In the genomic region with DNA sequence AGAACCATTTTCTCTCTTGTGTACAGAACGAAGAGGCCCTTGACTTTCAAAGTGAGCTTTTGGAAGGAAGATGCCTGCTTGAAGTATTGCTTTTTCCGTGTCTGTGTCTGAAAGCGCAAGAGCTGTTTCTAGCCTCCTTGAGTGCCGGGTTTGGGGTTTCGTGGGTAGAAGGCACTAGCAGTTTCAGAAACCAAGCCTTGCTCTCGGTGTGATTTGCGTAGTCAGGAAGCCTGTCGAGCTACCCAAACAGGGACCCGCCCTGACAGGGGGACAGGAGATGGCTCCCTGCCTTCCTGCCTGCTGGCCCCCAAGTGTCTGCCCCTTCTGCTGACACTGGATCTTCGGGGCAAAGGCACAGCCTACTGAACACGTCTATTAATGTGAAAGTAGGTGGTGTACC, we compare ENCODE assay signal across 10 cellular contexts.
DNase-seq lines count a peak whose midpoint lies in the region; ATAC-seq and TF ChIP-seq lines count a peak whose summit lies in the region.
"Had no signal": no experiment of that assay in that cellular context is flagged by ENCODE, and none has a peak within 500 bp of the region (broad histone marks: within the 10 kb centered on the region; RNA-seq: fewer than 3 reads in every experiment).

No MANE protein-coding gene starts in this region.

- peak overlapping the region; percentile 17 for H3K27ac ChIP-seq in CD8-positive, alpha-beta T cell (ENCODE audit: low read depth, low read length)
- H3K27ac ChIP-seq in PC-9 = no peak overlapping the region
- H3K27ac ChIP-seq: psoas muscle had no signal

- no peak overlapping the region for H3K4me2 ChIP-seq in PC-9

- H3K27me3 Mint-ChIP-seq in CD8-positive, alpha-beta T cell (ENCODE audit: low read depth) = peaks cover 25% of the 10 kb centered on the region
- peaks cover 0 to 2% of the 10 kb centered on the region in 2 donors for H3K27me3 Mint-ChIP-seq in natural killer cell treated with Interleukin-12 subunit alpha and Interleukin-12 subunit beta and Interleukin-15 and Interleukin-18, amount 100 ng/mL, for 72 hours

- H3K4me1 ChIP-seq in CD8-positive, alpha-beta T cell (ENCODE audit: insufficient read depth, low read length) = peaks cover 23% of the 10 kb centered on the region
- H3K4me1 ChIP-seq in PC-9 (replicated peaks; ENCODE audit: insufficient read depth) = no peaks in the 10 kb centered on the region
- H3K4me1 ChIP-seq: psoas muscle had no signal

- ATAC-seq in CD8-positive, alpha-beta T cell = peak; percentile 87
- ATAC-seq in HG02885 (IDR thresholded peaks at IDR 0.05; ENCODE audit: poor library complexity, unreplicated experiment) (peak; percentile 75), GM18511 (IDR thresholded peaks at IDR 0.05; ENCODE audit: unreplicated experiment) (no peak)
- peak; percentile 77 to 92 for ATAC-seq in natural killer cell treated with Interleukin-12 subunit alpha and Interleukin-12 subunit beta and Interleukin-15 and Interleukin-18, amount 100 ng/mL, for 72 hours
- ATAC-seq: Panc1, psoas muscle had no signal

- intact Hi-C loops in CD8-positive, alpha-beta T cell (cut with DNase I, micrococcal nuclease) = loop anchor here in 1 of 2 experiments (5.0 to 10.0 kb wide), 2 partner anchors 106 to 324 kb away; a partner anchor contains a TSS
- intact Hi-C loops in PC-9 (cut with micrococcal nuclease; ENCODE audit: unreplicated experiment) = no loop called here

- CTCF ChIA-PET in CD8-positive, alpha-beta T cell (lab: Charles Lee) = interaction anchor here (1.5 kb wide), 1 partner anchor 10 kb away, joined by 5 read pairs; no protein-coding TSS in a partner anchor
- CTCF ChIA-PET in PC-9 (lab: Charles Lee) = no interaction called here

- no peak for TF ChIP-seq CTCF in CD8-positive, alpha-beta T cell (IDR thresholded peaks at IDR 0.05)
- no peak for TF ChIP-seq CTCF in PC-9 (conservative IDR thresholded peaks at IDR 0.05)
- no peak for TF ChIP-seq CTCF in GM13976 (IDR thresholded peaks at IDR 0.05; ENCODE audit: borderline replicate concordance, control extremely low read depth, extremely low read depth, insufficient read depth, missing control alignments)

- in situ Hi-C loops in GM13976 (cut with MboI; ENCODE audit: low sequenced_read_pairs, unreplicated experiment) = no loop called here

- H3K9me2 ChIP-seq in PC-9 (ENCODE audit: insufficient read depth) = no peaks in the 10 kb centered on the region

- no peaks in the 10 kb centered on the region for H3K79me2 ChIP-seq in PC-9 (ENCODE audit: low read depth)

- no peak overlapping the region for H3K4me3 ChIP-seq in CD8-positive, alpha-beta T cell (ENCODE audit: low read depth, low read length)
- H3K4me3 ChIP-seq in PC-9 = no peak overlapping the region
- H3K4me3 ChIP-seq: psoas muscle had no signal

- POLR2A ChIA-PET in CD8-positive, alpha-beta T cell (lab: Charles Lee) = interaction anchor here (0.8 kb wide), 1 partner anchor 137 kb away, joined by 3 read pairs; no protein-coding TSS in a partner anchor
- POLR2A ChIA-PET in PC-9 (lab: Charles Lee; ENCODE audit: unreplicated experiment) = no interaction called here

- peaks cover 4% of the 10 kb centered on the region for H3K27me3 ChIP-seq in CD8-positive, alpha-beta T cell (ENCODE audit: insufficient read depth, low read length)
- H3K27me3 ChIP-seq in PC-9 (ENCODE audit: insufficient read depth, low read depth) = peaks cover 88% of the 10 kb centered on the region

- H3K4me3 Mint-ChIP-seq in CD8-positive, alpha-beta T cell = peak overlapping the region; percentile 35
- peak overlapping the region; percentile 78 for H3K4me3 Mint-ChIP-seq in natural killer cell treated with Interleukin-12 subunit alpha and Interleukin-12 subunit beta and Interleukin-15 and Interleukin-18, amount 100 ng/mL, for 72 hours

- peak; percentile 31 to 74 (median 47) for DNase-seq in CD8-positive, alpha-beta T cell
- peak; percentile 17 to 24 for DNase-seq in activated CD8-positive, alpha-beta memory T cell treated with anti-CD3 and anti-CD28 coated beads for 4 hours (ENCODE audit: low read depth in 2 of 2)
- DNase-seq in natural killer cell treated with Interleukin-12 subunit alpha and Interleukin-12 subunit beta and Interleukin-15 and Interleukin-18, amount 100 ng/mL, for 72 hours (ENCODE audit: low spot score) = no peak
- DNase-seq in NCI-H226 = no peak
- no peak for DNase-seq in PC-9
- DNase-seq in GM13976 (ENCODE audit: low spot score) = no peak
- DNase-seq: psoas muscle had no signal

- H3K36me3 ChIP-seq in CD8-positive, alpha-beta T cell (ENCODE audit: insufficient read depth, low read length) = no peaks in the 10 kb centered on the region
- H3K36me3 ChIP-seq in PC-9 (ENCODE audit: low read depth) = no peaks in the 10 kb centered on the region

- H3K9me3 ChIP-seq in CD8-positive, alpha-beta T cell (ENCODE audit: low read length) = no peaks in the 10 kb centered on the region
- H3K9me3 ChIP-seq in PC-9 (ENCODE audit: insufficient read depth, low read depth) = no peaks in the 10 kb centered on the region
- H3K9me3 ChIP-seq: psoas muscle had no signal

- H3K9me3 Mint-ChIP-seq in CD8-positive, alpha-beta T cell = no peaks in the 10 kb centered on the region
- H3K9me3 Mint-ChIP-seq in natural killer cell treated with Interleukin-12 subunit alpha and Interleukin-12 subunit beta and Interleukin-15 and Interleukin-18, amount 100 ng/mL, for 72 hours = no peaks in the 10 kb centered on the region

- H3K36me3 Mint-ChIP-seq in CD8-positive, alpha-beta T cell = no peaks in the 10 kb centered on the region
- H3K36me3 Mint-ChIP-seq in natural killer cell treated with Interleukin-12 subunit alpha and Interleukin-12 subunit beta and Interleukin-15 and Interleukin-18, amount 100 ng/mL, for 72 hours = no peaks in the 10 kb centered on the region

- no peaks in the 10 kb centered on the region for H4K20me1 ChIP-seq in PC-9 (ENCODE audit: insufficient read depth)

- H3K4me1 Mint-ChIP-seq in CD8-positive, alpha-beta T cell (ENCODE audit: low read depth) = peaks cover 51% of the 10 kb centered on the region
- H3K4me1 Mint-ChIP-seq in natural killer cell treated with Interleukin-12 subunit alpha and Interleukin-12 subunit beta and Interleukin-15 and Interleukin-18, amount 100 ng/mL, for 72 hours (ENCODE audit: low read depth in 2 of 2) = peaks cover 50 to 56% of the 10 kb centered on the region in 2 donors

- no peaks in the 10 kb centered on the region for H3F3A ChIP-seq in PC-9 (ENCODE audit: insufficient read depth, low read depth)

- no peak overlapping the region for H2AFZ ChIP-seq in PC-9

- H3K27ac Mint-ChIP-seq in CD8-positive, alpha-beta T cell = peak overlapping the region; percentile 86
- peak overlapping the region; percentile 70 to 72 for H3K27ac Mint-ChIP-seq in natural killer cell treated with Interleukin-12 subunit alpha and Interleukin-12 subunit beta and Interleukin-15 and Interleukin-18, amount 100 ng/mL, for 72 hours

- BruUV-seq in PC-9 (replicated peaks; lab: Mats Ljungman, UMichigan) = no TSS peak

Comparison
In these comparisons a context has a peak if more than half of its experiments do, and no peak if none do; other contexts are left out.
1. DNase-seq: peak in CD8-positive, alpha-beta T cell (7 of 7) and activated CD8-positive, alpha-beta memory T cell treated with anti-CD3 and anti-CD28 coated beads for 4 hours (2 of 2); none in natural killer cell treated with Interleukin-12 subunit alpha and Interleukin-12 subunit beta and Interleukin-15 and Interleukin-18, amount 100 ng/mL, for 72 hours (single experiment), NCI-H226 (single experiment), PC-9 (0 of 2) and GM13976 (single experiment).